In genomic region chr2:230172156-230172555, GRCh38 we compare ENCODE assay signal across 12 cellular contexts. TPM values are rescaled to one million over a fixed set of nuclear protein-coding genes. Genes with fewer than 3 reads are reported as not detected.
A peak's percentile ranks its signal among the peaks of the same experiment; 100 is the strongest.
DNase-seq lines count a peak whose midpoint lies in the region; ATAC-seq and TF ChIP-seq lines count a peak whose summit lies in the region.
"Had no signal": no experiment of that assay in that cellular context is flagged by ENCODE, and none has a peak within 500 bp of the region (broad histone marks: within the 10 kb centered on the region; RNA-seq: fewer than 3 reads in every experiment).

No MANE protein-coding gene starts in this region.

- no peaks in the 10 kb centered on the region for H3K27me3 Mint-ChIP-seq in activated CD4-positive, alpha-beta T cell treated with anti-CD3 and anti-CD28 coated beads, Interleukin-2, amount 10 ng/mL, durations not matched to agents 7 days and 5 days
- no peaks in the 10 kb centered on the region for H3K27me3 Mint-ChIP-seq in CD4-positive, alpha-beta memory T cell
- H3K27me3 Mint-ChIP-seq in osteocyte (ENCODE audit: unreplicated experiment): no peaks in the 10 kb centered on the region
- H3K27me3 Mint-ChIP-seq: IgD-negative memory B cell had no signal

- peaks cover 59% of the 10 kb centered on the region for H3K36me3 ChIP-seq in CD4-positive, alpha-beta memory T cell (ENCODE audit: insufficient read depth, low read length)
- peaks cover 6 to 71% (median 47%) of the 10 kb centered on the region in 4 donors for H3K36me3 ChIP-seq in esophagus muscularis mucosa

- 100% methylated on average over 2 of the region's 4 CpGs for WGBS in esophagus muscularis mucosa

- no peaks in the 10 kb centered on the region for H3K27me3 ChIP-seq in CD4-positive, alpha-beta memory T cell (ENCODE audit: insufficient read depth, low read length)
- no peaks in the 10 kb centered on the region for H3K27me3 ChIP-seq in esophagus muscularis mucosa
- H3K27me3 ChIP-seq: BLaER1 treated with 17β-estradiol and CSF1 and Interleukin-3, amounts not matched to agents 10 nM and 100 nM had no signal

- TF ChIP-seq POLR2A in esophagus muscularis mucosa (IDR thresholded peaks at IDR 0.05; ENCODE audit: low read depth): no peak

- TF ChIP-seq CTCF in esophagus muscularis mucosa (IDR thresholded peaks at IDR 0.05) (no peak), osteocyte (IDR thresholded peaks at IDR 0.05) (no peak)

- peaks cover 89% of the 10 kb centered on the region for H3K36me3 Mint-ChIP-seq in activated CD4-positive, alpha-beta T cell treated with anti-CD3 and anti-CD28 coated beads, Interleukin-2, amount 10 ng/mL, durations not matched to agents 7 days and 5 days (ENCODE audit: low read depth)
- peaks cover 71 to 87% of the 10 kb centered on the region in 2 donors for H3K36me3 Mint-ChIP-seq in CD4-positive, alpha-beta memory T cell
- H3K36me3 Mint-ChIP-seq in osteocyte (ENCODE audit: unreplicated experiment): peaks cover 36% of the 10 kb centered on the region

- no peak for TF ChIP-seq EP300 in esophagus muscularis mucosa (IDR thresholded peaks at IDR 0.05)

- no peaks in the 10 kb centered on the region for H3K9me3 ChIP-seq in CD4-positive, alpha-beta memory T cell (ENCODE audit: control insufficient read depth in 1 of 2, low read length in 2 of 2)
- no peaks in the 10 kb centered on the region for H3K9me3 ChIP-seq in esophagus muscularis mucosa
- H3K9me3 ChIP-seq: Caco-2 had no signal

- no peak overlapping the region for H3K4me3 ChIP-seq in CD4-positive, alpha-beta memory T cell (ENCODE audit: low read length in 2 of 2)
- H3K4me3 ChIP-seq in esophagus muscularis mucosa: no peak overlapping the region
- H3K4me3 ChIP-seq: BLaER1 treated with 17β-estradiol and CSF1 and Interleukin-3, amounts not matched to agents 10 nM and 100 nM had no signal

- DNase-seq in activated CD4-positive, alpha-beta T cell treated with anti-CD3 and anti-CD28 coated beads, Interleukin-2, amount 10 ng/mL, durations not matched to agents 7 days and 5 days: no peak
- DNase-seq in activated CD4-positive, alpha-beta T cell treated with anti-CD3 and anti-CD28 coated beads, Interleukin-2, amount 50 U/mL, for 4 hours: no peak
- no peak for DNase-seq in CD4-positive, alpha-beta memory T cell
- DNase-seq in esophagus muscularis mucosa (ENCODE audit: extremely low spot score) (peak; percentile 79), osteocyte (ENCODE audit: extremely low spot score, unreplicated experiment) (peak; percentile 72), UCSD-AML1 (lab: John Stamatoyannopoulos, UW; ENCODE audit: unreplicated experiment) (no peak)
- DNase-seq: 8988T, Caco-2, H9 had no signal

- peaks cover 4% of the 10 kb centered on the region for H3K9me3 Mint-ChIP-seq in activated CD4-positive, alpha-beta T cell treated with anti-CD3 and anti-CD28 coated beads, Interleukin-2, amount 10 ng/mL, durations not matched to agents 7 days and 5 days
- H3K9me3 Mint-ChIP-seq in CD4-positive, alpha-beta memory T cell: no peaks in the 10 kb centered on the region
- H3K9me3 Mint-ChIP-seq in osteocyte (ENCODE audit: unreplicated experiment): no peaks in the 10 kb centered on the region
- H3K9me3 Mint-ChIP-seq: H9, IgD-negative memory B cell had no signal

- CTCF ChIA-PET in activated CD4-positive, alpha-beta T cell treated with anti-CD3 and anti-CD28 coated beads, Interleukin-2, amount 10 ng/mL, durations not matched to agents 7 days and 5 days (lab: Charles Lee): interaction anchor here (4.9 kb wide), 1 partner anchor 12 kb away, joined by 16 read pairs; no protein-coding TSS in a partner anchor
- CTCF ChIA-PET in CD4-positive, alpha-beta memory T cell (lab: Charles Lee; ENCODE audit: partially characterized antibody): interaction anchor here (5.4 kb wide), 1 partner anchor 13 kb away, joined by 42 read pairs; no protein-coding TSS in a partner anchor

- peaks cover 20% of the 10 kb centered on the region for H3K4me1 Mint-ChIP-seq in activated CD4-positive, alpha-beta T cell treated with anti-CD3 and anti-CD28 coated beads, Interleukin-2, amount 10 ng/mL, durations not matched to agents 7 days and 5 days
- peaks cover 0 to 13% (median 8%) of the 10 kb centered on the region in 4 donors for H3K4me1 Mint-ChIP-seq in CD4-positive, alpha-beta memory T cell
- no peaks in the 10 kb centered on the region for H3K4me1 Mint-ChIP-seq in osteocyte (ENCODE audit: unreplicated experiment)
- H3K4me1 Mint-ChIP-seq: IgD-negative memory B cell had no signal

- peak overlapping the region; percentile 9 for H3K27ac Mint-ChIP-seq in activated CD4-positive, alpha-beta T cell treated with anti-CD3 and anti-CD28 coated beads, Interleukin-2, amount 10 ng/mL, durations not matched to agents 7 days and 5 days
- peak overlapping the region in 4 of 7 donors; percentile 19 to 73 (median 40) for H3K27ac Mint-ChIP-seq in CD4-positive, alpha-beta memory T cell
- H3K27ac Mint-ChIP-seq in osteocyte (ENCODE audit: unreplicated experiment): no peak overlapping the region
- H3K27ac Mint-ChIP-seq: H9 had no signal

- intact Hi-C loops in CD4-positive, alpha-beta memory T cell (cut with micrococcal nuclease): no loop called here
- intact Hi-C loops in esophagus muscularis mucosa (cut with DNase I): no loop called here

- no peak overlapping the region for H3K27ac ChIP-seq in CD4-positive, alpha-beta memory T cell (ENCODE audit: low read depth, low read length)
- no peak overlapping the region for H3K27ac ChIP-seq in esophagus muscularis mucosa (replicated peaks in 1 of 4)
- H3K27ac ChIP-seq: BLaER1 treated with 17β-estradiol and CSF1 and Interleukin-3, amounts not matched to agents 10 nM and 100 nM had no signal

- POLR2A ChIA-PET in activated CD4-positive, alpha-beta T cell treated with anti-CD3 and anti-CD28 coated beads, Interleukin-2, amount 10 ng/mL, durations not matched to agents 7 days and 5 days (lab: Charles Lee): no interaction called here
- POLR2A ChIA-PET in CD4-positive, alpha-beta memory T cell (lab: Charles Lee; ENCODE audit: partially characterized antibody): no interaction called here

- H3K4me1 ChIP-seq in CD4-positive, alpha-beta memory T cell (ENCODE audit: insufficient read depth, low read length): peaks cover 4% of the 10 kb centered on the region
- peaks cover 0 to 6% (median 0%) of the 10 kb centered on the region in 4 donors for H3K4me1 ChIP-seq in esophagus muscularis mucosa
- H3K4me1 ChIP-seq: Caco-2 had no signal

- no peak for ATAC-seq in GM21528 (IDR thresholded peaks at IDR 0.05; ENCODE audit: low FRiP score, unreplicated experiment)

- H3K4me3 Mint-ChIP-seq in activated CD4-positive, alpha-beta T cell treated with anti-CD3 and anti-CD28 coated beads, Interleukin-2, amount 10 ng/mL, durations not matched to agents 7 days and 5 days: no peak overlapping the region
- H3K4me3 Mint-ChIP-seq in CD4-positive, alpha-beta memory T cell: no peak overlapping the region
- H3K4me3 Mint-ChIP-seq in osteocyte (ENCODE audit: unreplicated experiment): no peak overlapping the region
- H3K4me3 Mint-ChIP-seq: H9, IgD-negative memory B cell had no signal

RNA-seq across cellular contexts. Expression of gene SP110, which starts 47.6 kb away (rescaled TPM):
- 100 to 1,000 TPM; 168 to 188 TPM for total RNA-seq in activated CD4-positive, alpha-beta T cell treated with anti-CD3 and anti-CD28 coated beads, Interleukin-2, amount 10 ng/mL, durations not matched to agents 7 days and 5 days
- 100 to 1,000 TPM; 108 to 123 TPM for total RNA-seq in CD4-positive, alpha-beta memory T cell
- polyA plus RNA-seq in CD4-positive, alpha-beta memory T cell: 10 to 100 TPM; 49.8 to 99.2 TPM
- total RNA-seq in esophagus muscularis mucosa: 10 to 100 TPM; 14.5 to 24.9 (median 18.8) TPM
- 23.6 and 24.1 TPM in 2 replicates for total RNA-seq in osteocyte

RNA-seq across cellular contexts. Expression of gene SP140, which starts 53.4 kb away (rescaled TPM):
- 10 to 100 TPM; 53.3 to 58.8 TPM for total RNA-seq in activated CD4-positive, alpha-beta T cell treated with anti-CD3 and anti-CD28 coated beads, Interleukin-2, amount 10 ng/mL, durations not matched to agents 7 days and 5 days
- total RNA-seq in CD4-positive, alpha-beta memory T cell: 10 to 100 TPM; 70.8 to 79.3 TPM
- 10 to 100 TPM; 18.0 to 34.2 TPM for polyA plus RNA-seq in CD4-positive, alpha-beta memory T cell
- total RNA-seq in esophagus muscularis mucosa: 1 to 10 TPM in 2 of 4 donors, under 1 TPM in 1, not detected in 1; 0.65 to 2.5 (median 2.5) TPM
- total RNA-seq in osteocyte: 0.65 and 1.0 TPM in 2 replicates
- total RNA-seq: Caco-2 had no signal

Comparison
In these comparisons a context has a peak if more than half of its experiments do, and no peak if none do; other contexts are left out.
1. DNase-seq: peak in esophagus muscularis mucosa (single experiment) and osteocyte (single experiment); none in activated CD4-positive, alpha-beta T cell treated with anti-CD3 and anti-CD28 coated beads, Interleukin-2, amount 10 ng/mL, durations not matched to agents 7 days and 5 days (single experiment), activated CD4-positive, alpha-beta T cell treated with anti-CD3 and anti-CD28 coated beads, Interleukin-2, amount 50 U/mL, for 4 hours (0 of 2), CD4-positive, alpha-beta memory T cell (0 of 5) and UCSD-AML1 (single experiment).
2. RNA of gene SP140, which starts 53.4 kb away (total RNA-seq): 70.8 to 79.3 TPM in CD4-positive, alpha-beta memory T cell and 53.3 to 58.8 TPM in activated CD4-positive, alpha-beta T cell treated with anti-CD3 and anti-CD28 coated beads, Interleukin-2, amount 10 ng/mL, durations not matched to agents 7 days and 5 days; 0.65 to 2.5 TPM in esophagus muscularis mucosa and 0.65 to 1.0 TPM in osteocyte; every median in the first group is over 10 times any median in the second.